Comparison of ENCODE assay signal across 8 cellular contexts in genomic region chr12:26832817-26833691, GRCh38. TPM values are rescaled to one million over a fixed set of nuclear protein-coding genes. Genes with fewer than 3 reads are reported as not detected.
DNase-seq lines count a peak whose midpoint lies in the region; ATAC-seq and TF ChIP-seq lines count a peak whose summit lies in the region.

Gene ITPR2, minus strand, starts transcription at chr12:26833194. Its CDS starts 413 bp downstream, at chr12:26832781.

- ATAC-seq in GM21390 (IDR thresholded peaks at IDR 0.05; ENCODE audit: unreplicated experiment), result peak; percentile 66

- peaks cover 1% of the 10 kb centered on the region; the same call in 1 of the 2 replicates for H3K9me3 ChIP-seq in HUES6 (ENCODE audit: control insufficient read depth, insufficient read depth, low read depth, low read length)
- no peaks in the 10 kb centered on the region for H3K9me3 ChIP-seq in OCI-LY3 (ENCODE audit: insufficient read depth, low read length)
- H3K9me3 ChIP-seq in mucosa of rectum (ENCODE audit: control insufficient read depth in 2 of 2, low read length in 2 of 2), result no peaks in the 10 kb centered on the region

- peaks cover 47% of the 10 kb centered on the region for H3K79me2 ChIP-seq in OCI-LY3 (ENCODE audit: low read length)

- peak; percentile 80 for DNase-seq in DMS114 treated with DMSO at 0.1 percent for 48 hours (lab: John Stamatoyannopoulos, UW; ENCODE audit: unreplicated experiment)
- peak; percentile 91 for DNase-seq in activated T-cell treated with anti-CD3 and anti-CD28 coated beads for 4 hours
- DNase-seq in epithelial cell of proximal tubule (ENCODE audit: low read depth), result no peak
- DNase-seq in stimulated activated CD8-positive, alpha-beta memory T cell treated with anti-CD3 and anti-CD28 coated beads, Interleukin-7, amount 100 ng/mL, for 1 hour (ENCODE audit: low read depth in 2 of 2), result peak; percentile 84 to 87

- TF ChIP-seq CTCF in OCI-LY3 (IDR thresholded peaks at IDR 0.05; ENCODE audit: low read depth, low read length) (no peak), epithelial cell of proximal tubule (conservative IDR thresholded peaks at IDR 0.05; ENCODE audit: low read depth, low read length) (no peak)

- peaks cover 34% of the 10 kb centered on the region for H4K20me1 ChIP-seq in OCI-LY3 (ENCODE audit: insufficient read depth, low read length)

- H3K27ac ChIP-seq in HUES6 (ENCODE audit: low read depth, low read length), result peak within 1 kb of the TSS; percentile 65; the same call in 1 of the 2 replicates
- H3K27ac ChIP-seq in OCI-LY3 (ENCODE audit: low read length), result peak within 1 kb of the TSS; percentile 90
- H3K27ac ChIP-seq in mucosa of rectum (ENCODE audit: low read depth in 2 of 2, low read length in 2 of 2), result peak within 1 kb of the TSS; percentile 89 to 93

- peak within 1 kb of the TSS; percentile 90 for H3K9ac ChIP-seq in HUES6 (ENCODE audit: low read length)
- H3K9ac ChIP-seq in OCI-LY3 (ENCODE audit: low read length), result peak within 1 kb of the TSS; percentile 98
- H3K9ac ChIP-seq in mucosa of rectum (ENCODE audit: low read depth in 1 of 2, low read length in 2 of 2), result peak within 1 kb of the TSS; percentile 80 to 84

- H3K27me3 ChIP-seq in HUES6 (ENCODE audit: control insufficient read depth, insufficient read depth, low read length) (no peaks in the 10 kb centered on the region), OCI-LY3 (ENCODE audit: low read depth, low read length) (no peaks in the 10 kb centered on the region), mucosa of rectum (ENCODE audit: control insufficient read depth in 2 of 2, insufficient read depth in 2 of 2, low read length in 2 of 2) (no peaks in the 10 kb centered on the region)

- peak within 1 kb of the TSS; percentile 47 for H2AFZ ChIP-seq in OCI-LY3 (ENCODE audit: low read depth, low read length)

- peak within 1 kb of the TSS; percentile 96 for H3K4me2 ChIP-seq in OCI-LY3 (ENCODE audit: low read length)

- H3K4me3 ChIP-seq in HUES6 (ENCODE audit: low read depth, low read length) (peak within 1 kb of the TSS; percentile 100), OCI-LY3 (ENCODE audit: low read length) (peak within 1 kb of the TSS; percentile 91), epithelial cell of proximal tubule (ENCODE audit: low read depth, low read length) (peak within 1 kb of the TSS; percentile 68), mucosa of rectum (ENCODE audit: low read length in 2 of 2) (peak within 1 kb of the TSS; percentile 81 to 92)

- H3K36me3 ChIP-seq in HUES6 (ENCODE audit: control insufficient read depth, insufficient read depth, low read length), result no peaks in the 10 kb centered on the region
- H3K36me3 ChIP-seq in OCI-LY3 (replicated peaks; ENCODE audit: low read depth, low read length), result peaks cover 17% of the 10 kb centered on the region
- no peaks in the 10 kb centered on the region for H3K36me3 ChIP-seq in mucosa of rectum (ENCODE audit: control insufficient read depth in 2 of 2, insufficient read depth in 2 of 2, low read length in 2 of 2)

- H3K4me1 ChIP-seq in HUES6 (ENCODE audit: control insufficient read depth, insufficient read depth, low read length) (peaks cover 10% of the 10 kb centered on the region; the same call in 1 of the 2 replicates), OCI-LY3 (ENCODE audit: low read length) (peaks cover 37% of the 10 kb centered on the region), mucosa of rectum (ENCODE audit: control insufficient read depth in 2 of 2, insufficient read depth in 2 of 2, low read length in 2 of 2) (peaks cover 0 to 4% of the 10 kb centered on the region in 2 donors)

RNA-seq across cellular contexts. Expression of gene ITPR2, which starts in this region (rescaled TPM):
- 13.5 and 13.7 TPM in 2 replicates for total RNA-seq in epithelial cell of proximal tubule
